ENCODE assay signal across 28 cellular contexts in genomic region chr13:109355875-109356428, GRCh38.
"Had no signal": no experiment of that assay in that cellular context is flagged by ENCODE, and none has a peak within 500 bp of the region (broad histone marks: within the 10 kb centered on the region; RNA-seq: fewer than 3 reads in every experiment).

No MANE protein-coding gene starts in this region.

- H3K36me3 ChIP-seq: brain microvascular endothelial cell, neutrophil, pancreas, thyroid gland, upper lobe of right lung had no signal

- DNase-seq: activated CD4-positive, alpha-beta memory T cell treated with anti-CD3 and anti-CD28 coated beads, Interleukin-2, amount 10 ng/mL, durations not matched to agents 7 days and 5 days; activated CD4-positive, alpha-beta T cell treated with anti-CD3 and anti-CD28 coated beads, Interleukin-2, amount 10 ng/mL, durations not matched to agents 24 days and 14 days; activated CD8-positive, alpha-beta memory T cell treated with anti-CD3 and anti-CD28 coated beads, Interleukin-2, amount 10 ng/mL, durations not matched to agents 7 days and 5 days; activated gamma-delta T cell; activated naive CD4-positive, alpha-beta T cell treated with anti-CD3 and anti-CD28 coated beads, Interleukin-2, amount 50 U/mL, for 16 hours; activated naive CD8-positive, alpha-beta T cell treated with anti-CD3 and anti-CD28 coated beads, Interleukin-2, amount 50 U/mL, for 24 hours; brain microvascular endothelial cell; caudate nucleus; effector CD8-positive, alpha-beta T cell; erythroblast; foreskin keratinocyte; immature natural killer cell; left ventricle myocardium superior; mammary epithelial cell; naive thymus-derived CD8-positive, alpha-beta T cell; pancreas; psoas muscle; right cardiac atrium; stimulated activated CD4-positive, alpha-beta T cell treated with anti-CD3 and anti-CD28 coated beads, Interleukin-4, amount 100 ng/mL, for 4 hours; substantia nigra; thyroid gland; upper lobe of right lung had no signal

- FAIRE-seq: pancreas had no signal

- H3K27me3 Mint-ChIP-seq: activated CD4-positive, alpha-beta memory T cell treated with anti-CD3 and anti-CD28 coated beads, Interleukin-2, amount 10 ng/mL, durations not matched to agents 7 days and 5 days; activated CD4-positive, alpha-beta T cell treated with anti-CD3 and anti-CD28 coated beads, Interleukin-2, amount 10 ng/mL, durations not matched to agents 24 days and 14 days; activated CD8-positive, alpha-beta memory T cell treated with anti-CD3 and anti-CD28 coated beads, Interleukin-2, amount 10 ng/mL, durations not matched to agents 7 days and 5 days had no signal

- H3K4me3 ChIP-seq: pancreas, psoas muscle, thyroid gland, upper lobe of right lung had no signal

- H3K4me1 Mint-ChIP-seq: activated CD4-positive, alpha-beta memory T cell treated with anti-CD3 and anti-CD28 coated beads, Interleukin-2, amount 10 ng/mL, durations not matched to agents 7 days and 5 days; activated CD4-positive, alpha-beta T cell treated with anti-CD3 and anti-CD28 coated beads, Interleukin-2, amount 10 ng/mL, durations not matched to agents 24 days and 14 days; activated CD8-positive, alpha-beta memory T cell treated with anti-CD3 and anti-CD28 coated beads, Interleukin-2, amount 10 ng/mL, durations not matched to agents 7 days and 5 days; activated naive CD8-positive, alpha-beta T cell treated with anti-CD3 and anti-CD28 coated beads, Interleukin-2, amount 50 U/mL, for 24 hours; immature natural killer cell; mesothelial cell of epicardium; naive thymus-derived CD8-positive, alpha-beta T cell had no signal

- H3K27ac ChIP-seq: brain microvascular endothelial cell, foreskin keratinocyte, neutrophil, pancreas, psoas muscle, thyroid gland, upper lobe of right lung, VCaP had no signal

- H3K36me3 Mint-ChIP-seq: activated CD8-positive, alpha-beta memory T cell treated with anti-CD3 and anti-CD28 coated beads, Interleukin-2, amount 10 ng/mL, durations not matched to agents 7 days and 5 days; mesothelial cell of epicardium; naive thymus-derived CD8-positive, alpha-beta T cell had no signal

- H3K9me3 Mint-ChIP-seq: activated CD4-positive, alpha-beta memory T cell treated with anti-CD3 and anti-CD28 coated beads, Interleukin-2, amount 10 ng/mL, durations not matched to agents 7 days and 5 days; activated CD4-positive, alpha-beta T cell treated with anti-CD3 and anti-CD28 coated beads, Interleukin-2, amount 10 ng/mL, durations not matched to agents 24 days and 14 days; activated naive CD8-positive, alpha-beta T cell treated with anti-CD3 and anti-CD28 coated beads, Interleukin-2, amount 50 U/mL, for 24 hours; activated T-helper 1 cell treated with anti-CD3 and anti-CD28 coated beads, Interleukin-12 subunit alpha, Interleukin-12 subunit beta, Interleukin-2, Interleukin-4 antibody, amounts not matched to agents 30 ng/mL and 10 ng/mL and 1 ng/mL, durations not matched to agents 14 hours and 24 hours and 36 hours; dendritic cell treated with granulocyte-macrophage colony-stimulating factor and Interleukin-4, amounts not matched to agents 40 ng/mL and 50 ng/mL, for 4 days; immature natural killer cell; mesothelial cell of epicardium; naive thymus-derived CD8-positive, alpha-beta T cell; stimulated activated naive CD8-positive, alpha-beta T cell treated with anti-CD3 and anti-CD28 coated beads, Interleukin-15, Interleukin-2, amounts not matched to agents 100 ng/mL and 50 ng/mL, for 24 hours had no signal

- H3K4me1 ChIP-seq: foreskin keratinocyte, pancreas, psoas muscle, thyroid gland, upper lobe of right lung had no signal

- H3K9me3 ChIP-seq: neutrophil, pancreas, psoas muscle, thyroid gland, upper lobe of right lung had no signal

- H3K27me3 ChIP-seq: brain microvascular endothelial cell, foreskin keratinocyte, neutrophil, pancreas, thyroid gland, upper lobe of right lung had no signal

- H3K4me3 Mint-ChIP-seq: activated CD4-positive, alpha-beta memory T cell treated with anti-CD3 and anti-CD28 coated beads, Interleukin-2, amount 10 ng/mL, durations not matched to agents 7 days and 5 days; activated CD4-positive, alpha-beta T cell treated with anti-CD3 and anti-CD28 coated beads, Interleukin-2, amount 10 ng/mL, durations not matched to agents 24 days and 14 days; activated CD8-positive, alpha-beta memory T cell treated with anti-CD3 and anti-CD28 coated beads, Interleukin-2, amount 10 ng/mL, durations not matched to agents 7 days and 5 days; activated naive CD8-positive, alpha-beta T cell treated with anti-CD3 and anti-CD28 coated beads, Interleukin-2, amount 50 U/mL, for 24 hours; activated T-helper 1 cell treated with anti-CD3 and anti-CD28 coated beads, Interleukin-12 subunit alpha, Interleukin-12 subunit beta, Interleukin-2, Interleukin-4 antibody, amounts not matched to agents 30 ng/mL and 10 ng/mL and 1 ng/mL, durations not matched to agents 14 hours and 24 hours and 36 hours; dendritic cell treated with granulocyte-macrophage colony-stimulating factor and Interleukin-4, amounts not matched to agents 40 ng/mL and 50 ng/mL, for 4 days; immature natural killer cell; mesothelial cell of epicardium; naive thymus-derived CD8-positive, alpha-beta T cell; stimulated activated naive CD8-positive, alpha-beta T cell treated with anti-CD3 and anti-CD28 coated beads, Interleukin-15, Interleukin-2, amounts not matched to agents 100 ng/mL and 50 ng/mL, for 24 hours had no signal

- H3K27ac Mint-ChIP-seq: activated CD4-positive, alpha-beta memory T cell treated with anti-CD3 and anti-CD28 coated beads, Interleukin-2, amount 10 ng/mL, durations not matched to agents 7 days and 5 days; activated CD4-positive, alpha-beta T cell treated with anti-CD3 and anti-CD28 coated beads, Interleukin-2, amount 10 ng/mL, durations not matched to agents 24 days and 14 days; activated CD8-positive, alpha-beta memory T cell treated with anti-CD3 and anti-CD28 coated beads, Interleukin-2, amount 10 ng/mL, durations not matched to agents 7 days and 5 days; activated naive CD8-positive, alpha-beta T cell treated with anti-CD3 and anti-CD28 coated beads, Interleukin-2, amount 50 U/mL, for 24 hours; activated T-helper 1 cell treated with anti-CD3 and anti-CD28 coated beads, Interleukin-12 subunit alpha, Interleukin-12 subunit beta, Interleukin-2, Interleukin-4 antibody, amounts not matched to agents 30 ng/mL and 10 ng/mL and 1 ng/mL, durations not matched to agents 14 hours and 24 hours and 36 hours; dendritic cell treated with granulocyte-macrophage colony-stimulating factor and Interleukin-4, amounts not matched to agents 40 ng/mL and 50 ng/mL, for 4 days; immature natural killer cell; mesothelial cell of epicardium; naive thymus-derived CD8-positive, alpha-beta T cell; stimulated activated naive CD8-positive, alpha-beta T cell treated with anti-CD3 and anti-CD28 coated beads, Interleukin-15, Interleukin-2, amounts not matched to agents 100 ng/mL and 50 ng/mL, for 24 hours had no signal
